10 cellular contexts compared by ENCODE assay signal in genomic region chr9:10925896-10926295, GRCh38.
"Had no signal": no experiment of that assay in that cellular context is flagged by ENCODE, and none has a peak within 500 bp of the region (broad histone marks: within the 10 kb centered on the region; RNA-seq: fewer than 3 reads in every experiment).

No MANE protein-coding gene starts in this region.

- H3K4me3 ChIP-seq: GM23248, HAP-1 had no signal

- H3K9me3 ChIP-seq: HAP-1 had no signal

- ATAC-seq: HCT116 had no signal

- H3K27ac ChIP-seq: GM23248, HL-60, KMS-11 had no signal

- H3K9ac ChIP-seq: GM23248, KMS-11 had no signal

- H2AFZ ChIP-seq: GM23248 had no signal

- H3K4me3 Mint-ChIP-seq: HFFc6 had no signal

- H3K36me3 ChIP-seq: HAP-1 had no signal

- H3K4me2 ChIP-seq: KMS-11 had no signal

- H3K27ac Mint-ChIP-seq: HFFc6 had no signal

- DNase-seq: GM23248, GOT3, H7, HFFc6, IMR-90, KBM-7 had no signal
